8 cellular contexts compared by ENCODE assay signal in genomic region chr5:178113841-178114324, GRCh38. TPM values are rescaled to one million over a fixed set of nuclear protein-coding genes. Genes with fewer than 3 reads are reported as not detected.
DNase-seq lines count a peak whose midpoint lies in the region; ATAC-seq, FAIRE-seq and TF ChIP-seq lines count a peak whose summit lies in the region.

No MANE protein-coding gene starts in this region.

- peak overlapping the region; percentile 79 for H3K4me2 ChIP-seq in OCI-LY1 (ENCODE audit: low read length)

- no peaks in the 10 kb centered on the region for H3K9me3 ChIP-seq in OCI-LY1 (ENCODE audit: low read length)
- H3K9me3 ChIP-seq in ectodermal cell (ENCODE audit: control insufficient read depth, low read length): no peaks in the 10 kb centered on the region

- H4K20me1 ChIP-seq in OCI-LY1 (ENCODE audit: insufficient read depth, low read length): no peaks in the 10 kb centered on the region

- H3K4me1 Mint-ChIP-seq in nephron progenitor cell: peaks cover 25% of the 10 kb centered on the region

- H3K4me3 ChIP-seq in OCI-LY1 (ENCODE audit: low read depth, low read length, poor library complexity, severe bottlenecking): peak overlapping the region; percentile 90
- H3K4me3 ChIP-seq in ectodermal cell (ENCODE audit: insufficient read depth, low read depth, low read length): peak overlapping the region; percentile 80

- peaks cover 21% of the 10 kb centered on the region for H3K27me3 ChIP-seq in OCI-LY1 (ENCODE audit: insufficient read depth, low read length)
- peaks cover 4% of the 10 kb centered on the region for H3K27me3 ChIP-seq in ectodermal cell (ENCODE audit: control insufficient read depth, insufficient read depth, low read length, poor library complexity, severe bottlenecking)

- H3K9me2 ChIP-seq in OCI-LY1 (ENCODE audit: low read depth, low read length): no peaks in the 10 kb centered on the region

- H3F3A ChIP-seq in OCI-LY1 (ENCODE audit: insufficient read depth, low read length): no peaks in the 10 kb centered on the region

- ATAC-seq in GM18907 (IDR thresholded peaks at IDR 0.05; ENCODE audit: unreplicated experiment): peak; percentile 14
- no peak for ATAC-seq in GM21447 (IDR thresholded peaks at IDR 0.05; ENCODE audit: unreplicated experiment)

- H3K27ac ChIP-seq in OCI-LY1 (ENCODE audit: low read depth, low read length, poor library complexity, severe bottlenecking) (peak overlapping the region; percentile 97), ectodermal cell (ENCODE audit: insufficient read depth, low read depth, low read length, poor library complexity, severe bottlenecking) (peak overlapping the region; percentile 36)

- H3K9ac ChIP-seq in OCI-LY1 (ENCODE audit: low read length): peak overlapping the region; percentile 89

- DNase-seq in nephron progenitor cell: peak; percentile 43
- no peak for DNase-seq in NCI-H524 (lab: John Stamatoyannopoulos, UW)
- no peak for DNase-seq in D721Med (ENCODE audit: insufficient read length, low spot score)
- DNase-seq in NCI-H446 treated with DMSO at 0.1 percent for 48 hours (lab: John Stamatoyannopoulos, UW): no peak

- peaks cover 7% of the 10 kb centered on the region for H3K9me3 Mint-ChIP-seq in nephron progenitor cell

- no peak overlapping the region for H2AFZ ChIP-seq in OCI-LY1 (ENCODE audit: low read length)

- FAIRE-seq in D721Med (lab: Jason Lieb, UNC): no peak

- no peak for TF ChIP-seq CTCF in OCI-LY1 (IDR thresholded peaks at IDR 0.05; ENCODE audit: low read length)
- no peak for TF ChIP-seq CTCF in nephron progenitor cell (IDR thresholded peaks at IDR 0.05)
- no peak for TF ChIP-seq CTCF in D721Med (IDR thresholded peaks at IDR 0.05; ENCODE audit: insufficient read depth, missing control alignments)

- H3K4me1 ChIP-seq in OCI-LY1 (ENCODE audit: insufficient read depth, low read length, severe bottlenecking) (peaks cover 52% of the 10 kb centered on the region), ectodermal cell (ENCODE audit: control insufficient read depth, insufficient read depth, low read length) (peaks cover 21% of the 10 kb centered on the region)

- H3K4me3 Mint-ChIP-seq in nephron progenitor cell: peak overlapping the region; percentile 85

- 0% methylated on average over 41 of the region's 41 CpGs for WGBS in ectodermal cell, 2 experiments

- peaks cover 43% of the 10 kb centered on the region for H3K27me3 Mint-ChIP-seq in nephron progenitor cell (ENCODE audit: low read depth, poor library complexity)

- no peak overlapping the region for H3K27ac Mint-ChIP-seq in nephron progenitor cell

- H3K36me3 ChIP-seq in OCI-LY1 (ENCODE audit: insufficient read depth, low read length) (no peaks in the 10 kb centered on the region; the same call in 1 of the 2 replicates), ectodermal cell (ENCODE audit: control insufficient read depth, insufficient read depth, low read length) (no peaks in the 10 kb centered on the region)

- H3K79me2 ChIP-seq in OCI-LY1 (ENCODE audit: insufficient read depth, low read length): no peaks in the 10 kb centered on the region

- no peaks in the 10 kb centered on the region for H3K36me3 Mint-ChIP-seq in nephron progenitor cell (ENCODE audit: low read depth)

RNA-seq across cellular contexts. Expression of gene N4BP3, which starts 0.6 kb away (rescaled TPM):
- 10.8 TPM for polyA plus RNA-seq in ectodermal cell (2013, experiment 1 of 4)
- polyA plus RNA-seq in ectodermal cell (2013, experiment 2 of 4): 12.9 TPM
- polyA plus RNA-seq in ectodermal cell (2013, experiment 3 of 4): 8.9 TPM
- 10.6 TPM for polyA plus RNA-seq in ectodermal cell (2013, experiment 4 of 4)

RNA-seq across cellular contexts. Expression of gene RMND5B, which starts 16.9 kb away (rescaled TPM):
- polyA plus RNA-seq in ectodermal cell (2013, experiment 1 of 4): 28.9 TPM
- polyA plus RNA-seq in ectodermal cell (2013, experiment 2 of 4): 34.7 TPM
- 24.0 TPM for polyA plus RNA-seq in ectodermal cell (2013, experiment 3 of 4)
- polyA plus RNA-seq in ectodermal cell (2013, experiment 4 of 4): 25.9 TPM

RNA-seq across cellular contexts. Expression of gene NHP2, which starts 39.8 kb away (rescaled TPM):
- 189 TPM for polyA plus RNA-seq in ectodermal cell (2013, experiment 1 of 4)
- polyA plus RNA-seq in ectodermal cell (2013, experiment 2 of 4): 182 TPM
- 163 TPM for polyA plus RNA-seq in ectodermal cell (2013, experiment 3 of 4)
- polyA plus RNA-seq in ectodermal cell (2013, experiment 4 of 4): 174 TPM
